In the genomic region with DNA sequence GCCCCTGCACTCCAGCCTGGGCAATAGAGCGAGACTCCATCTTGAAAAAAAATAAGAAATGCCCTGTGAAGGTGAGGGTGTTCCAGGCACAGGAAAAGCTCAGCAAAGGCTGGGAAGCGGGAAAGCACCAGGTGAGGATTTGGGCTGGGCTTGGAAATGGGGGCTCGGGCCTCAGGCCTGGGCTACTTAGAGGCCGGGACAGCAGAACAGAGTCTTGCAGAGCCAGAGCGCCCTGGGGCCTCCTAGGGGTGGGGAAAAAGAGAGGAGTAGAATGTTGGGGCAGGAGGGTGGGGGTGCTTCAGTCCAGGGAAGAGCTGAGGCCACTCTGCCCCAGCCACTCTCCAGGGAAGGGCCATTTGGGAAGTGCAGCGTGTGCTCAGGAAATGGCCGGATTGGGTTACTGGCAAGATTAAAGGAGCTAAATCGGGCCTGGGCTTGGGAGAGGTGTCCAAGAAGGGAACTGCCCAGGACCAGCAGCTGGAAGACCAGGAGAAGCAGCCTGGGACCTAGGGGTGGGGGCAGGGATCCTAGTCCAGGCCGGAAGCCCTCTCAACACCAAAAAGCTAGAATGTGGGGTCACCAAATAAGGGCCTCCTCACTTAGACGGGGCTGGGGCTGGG, we compare ENCODE assay signal across 16 cellular contexts. TPM values are rescaled to one million over a fixed set of nuclear protein-coding genes. Genes with fewer than 3 reads are reported as not detected.
A peak's percentile ranks its signal among the peaks of the same experiment; 100 is the strongest.
DNase-seq lines count a peak whose midpoint lies in the region; ATAC-seq and TF ChIP-seq lines count a peak whose summit lies in the region.
"Had no signal": no experiment of that assay in that cellular context is flagged by ENCODE, and none has a peak within 500 bp of the region (broad histone marks: within the 10 kb centered on the region; RNA-seq: fewer than 3 reads in every experiment).

No MANE protein-coding gene starts in this region.

- TF ChIP-seq EP300 in esophagus muscularis mucosa (IDR thresholded peaks at IDR 0.05) = peak; percentile 73

- H3K4ac ChIP-seq in IMR-90 (ENCODE audit: low read depth, low read length) = peak overlapping the region; percentile 27; the same call in 1 of the 2 replicates

- H3K9ac ChIP-seq in IMR-90 (ENCODE audit: low read depth, low read length) (no peak overlapping the region), skeletal muscle tissue (ENCODE audit: low read depth in 1 of 3, low read length in 3 of 3) (peak overlapping the region; percentile 87 to 94 (median 88))

- peaks cover 7% of the 10 kb centered on the region; the same call in 1 of the 2 replicates for H3F3A ChIP-seq in PC-9 (ENCODE audit: insufficient read depth, low read depth)

- no peak overlapping the region; the same call in 2 of the 3 replicates for H2BK15ac ChIP-seq in IMR-90 (ENCODE audit: low read depth, low read length)

- no peak overlapping the region for H2BK20ac ChIP-seq in IMR-90 (ENCODE audit: low read depth, low read length)

- no peaks in the 10 kb centered on the region for H3K79me2 ChIP-seq in PC-9 (ENCODE audit: low read depth)

- H4K91ac ChIP-seq in IMR-90 (ENCODE audit: insufficient read depth, low read depth, low read length) = peak overlapping the region; percentile 32; the same call in 1 of the 2 replicates

- POLR2A ChIA-PET in IMR-90 (lab: Charles Lee; ENCODE audit: unreplicated experiment) = no interaction called here
- POLR2A ChIA-PET in PC-9 (lab: Charles Lee; ENCODE audit: unreplicated experiment) = no interaction called here

- H3K9me2 ChIP-seq in PC-9 (ENCODE audit: insufficient read depth) = no peaks in the 10 kb centered on the region

- no peak overlapping the region for H3K4me2 ChIP-seq in IMR-90 (ENCODE audit: low read depth, low read length)
- no peak overlapping the region for H3K4me2 ChIP-seq in PC-9

- intact Hi-C loops in IMR-90 (cut with micrococcal nuclease) = no loop called here
- intact Hi-C loops in esophagus muscularis mucosa (cut with DNase I) = no loop called here
- intact Hi-C loops in PC-9 (cut with micrococcal nuclease; ENCODE audit: unreplicated experiment) = loop anchor here (5.0 kb wide), 2 partner anchors 53 to 238 kb away; no protein-coding TSS in a partner anchor

- H2BK5ac ChIP-seq in IMR-90 (ENCODE audit: low read depth, low read length, poor library complexity, severe bottlenecking) = no peak overlapping the region

- in situ Hi-C loops in IMR-90 (cut with MboI; ENCODE audit: low sequenced_read_pairs) = loop anchor here (5.0 kb wide), 1 partner anchor 128 kb away; no protein-coding TSS in a partner anchor

- no peaks in the 10 kb centered on the region for H3K36me3 Mint-ChIP-seq in mesothelial cell of epicardium
- H3K36me3 Mint-ChIP-seq: CD8-positive, alpha-beta memory T cell; immature natural killer cell had no signal

- DNase-seq in IMR-90 = no peak
- no peak for DNase-seq in esophagus muscularis mucosa (ENCODE audit: extremely low spot score)
- no peak for DNase-seq in mesothelial cell of epicardium (ENCODE audit: low spot score in 2 of 2, unreplicated experiment in 2 of 2)
- DNase-seq in GM19238 (ENCODE audit: insufficient read length, low spot score) = no peak
- DNase-seq in BE2C = no peak
- no peak for DNase-seq in PC-9
- no peak for DNase-seq in activated CD8-positive, alpha-beta memory T cell treated with anti-CD3 and anti-CD28 coated beads, Interleukin-2, amount 50 U/mL, for 48 hours
- DNase-seq: activated CD8-positive, alpha-beta T cell treated with anti-CD3 and anti-CD28 coated beads for 36 hours; adrenal gland; CD8-positive, alpha-beta memory T cell; immature natural killer cell; NCI-H1105; NCI-H2171 treated with DMSO at 0.1 percent for 48 hours had no signal

- H3K4me3 ChIP-seq in IMR-90 (ENCODE audit: insufficient read depth, low read depth, low read length) = no peak overlapping the region
- H3K4me3 ChIP-seq in esophagus muscularis mucosa = peak overlapping the region; percentile 4 to 25 (median 24)
- H3K4me3 ChIP-seq in skeletal muscle tissue (ENCODE audit: low read length in 3 of 3) = peak overlapping the region; percentile 52 to 72 (median 64)
- H3K4me3 ChIP-seq in BE2C (ENCODE audit: low read depth, low read length) = no peak overlapping the region
- no peak overlapping the region for H3K4me3 ChIP-seq in PC-9
- H3K4me3 ChIP-seq: adrenal gland, K562, skin epidermis had no signal

- H3K9me1 ChIP-seq in IMR-90 (ENCODE audit: insufficient read depth, low read length) = peaks cover 24% of the 10 kb centered on the region

- H2BK120ac ChIP-seq in IMR-90 (ENCODE audit: low read depth, low read length) = peak overlapping the region; percentile 42; the same call in 1 of the 2 replicates

- no peak overlapping the region for H3K18ac ChIP-seq in IMR-90 (ENCODE audit: low read depth, low read length)

- TF ChIP-seq POLR2A in IMR-90 (IDR thresholded peaks at IDR 0.05; ENCODE audit: low read depth, low read length) = no peak
- no peak for TF ChIP-seq POLR2A in esophagus muscularis mucosa (IDR thresholded peaks at IDR 0.05; ENCODE audit: low read depth)

- WGBS in IMR-90 (ENCODE audit: extremely low coverage in 2 of 2, insufficient read length in 1 of 2), 2 experiments = 84% methylated on average over 5 of the region's 10 CpGs; no CpG with 5 or more reads in 1 of the 2 experiments
- 54% methylated on average over 10 of the region's 10 CpGs for WGBS in esophagus muscularis mucosa

- H2AFZ ChIP-seq in IMR-90 (replicated peaks; ENCODE audit: low read length, poor library complexity) (peak overlapping the region; percentile 77), PC-9 (no peak overlapping the region)

- peak overlapping the region; percentile 44 for H2AK9ac ChIP-seq in IMR-90 (replicated peaks; ENCODE audit: low read depth, low read length, poor library complexity)

- dilution Hi-C loops in IMR-90 (cut with HindIII; ENCODE audit: low sequenced_read_pairs, unreplicated experiment) = no loop called here

- no peaks in the 10 kb centered on the region for H4K20me1 ChIP-seq in IMR-90 (ENCODE audit: insufficient read depth, low read length)
- H4K20me1 ChIP-seq in PC-9 (ENCODE audit: insufficient read depth) = no peaks in the 10 kb centered on the region

- peak overlapping the region; percentile 34 for H3K27ac Mint-ChIP-seq in mesothelial cell of epicardium
- H3K27ac Mint-ChIP-seq: activated CD8-positive, alpha-beta T cell treated with anti-CD3 and anti-CD28 coated beads for 36 hours; CD8-positive, alpha-beta memory T cell; immature natural killer cell had no signal

- H3K23ac ChIP-seq in IMR-90 (ENCODE audit: low read depth, low read length) = no peak overlapping the region

- H3K4me1 ChIP-seq in IMR-90 (ENCODE audit: control insufficient read depth, insufficient read depth, low read length) = peaks cover 26% of the 10 kb centered on the region
- H3K4me1 ChIP-seq in esophagus muscularis mucosa = peaks cover 60 to 77% (median 70%) of the 10 kb centered on the region in 4 donors
- H3K4me1 ChIP-seq in skeletal muscle tissue (ENCODE audit: control insufficient read depth in 3 of 3, insufficient read depth in 3 of 3, low read length in 3 of 3) = peaks cover 64 to 90% (median 75%) of the 10 kb centered on the region in 3 donors
- H3K4me1 ChIP-seq in BE2C = peaks cover 24% of the 10 kb centered on the region
- peaks cover 21% of the 10 kb centered on the region for H3K4me1 ChIP-seq in PC-9 (replicated peaks; ENCODE audit: insufficient read depth)

- H3K9me3 ChIP-seq in IMR-90 (ENCODE audit: control insufficient read depth, insufficient read depth, low read length) (no peaks in the 10 kb centered on the region), esophagus muscularis mucosa (no peaks in the 10 kb centered on the region), skeletal muscle tissue (ENCODE audit: control insufficient read depth in 3 of 3, low read length in 3 of 3) (no peaks in the 10 kb centered on the region), BE2C (no peaks in the 10 kb centered on the region), PC-9 (ENCODE audit: insufficient read depth, low read depth) (no peaks in the 10 kb centered on the region)
- H3K9me3 ChIP-seq: adrenal gland had no signal

- no peak overlapping the region for H3K56ac ChIP-seq in IMR-90 (ENCODE audit: extremely low read depth, insufficient read depth, low read length)

- H3K4me3 Mint-ChIP-seq in mesothelial cell of epicardium = no peak overlapping the region
- H3K4me3 Mint-ChIP-seq: activated CD8-positive, alpha-beta T cell treated with anti-CD3 and anti-CD28 coated beads for 36 hours; CD8-positive, alpha-beta memory T cell; immature natural killer cell had no signal

- no peak for TF ChIP-seq RAD21 in IMR-90 (IDR thresholded peaks at IDR 0.05; ENCODE audit: low read length)

- H3K27me3 ChIP-seq in IMR-90 (ENCODE audit: control insufficient read depth, insufficient read depth, low read length) = no peaks in the 10 kb centered on the region; the same call in 1 of the 2 replicates
- H3K27me3 ChIP-seq in esophagus muscularis mucosa = no peaks in the 10 kb centered on the region
- H3K27me3 ChIP-seq in skeletal muscle tissue (ENCODE audit: control insufficient read depth in 3 of 3, insufficient read depth in 3 of 3, low read length in 3 of 3) = no peaks in the 10 kb centered on the region
- no peaks in the 10 kb centered on the region for H3K27me3 ChIP-seq in BE2C
- no peaks in the 10 kb centered on the region for H3K27me3 ChIP-seq in PC-9 (ENCODE audit: insufficient read depth, low read depth)
- H3K27me3 ChIP-seq: adrenal gland had no signal

- CTCF ChIA-PET in IMR-90 (lab: Yijun Ruan, JAX) = interaction anchor here (1.0 to 4.0 kb wide), 6 partner anchors 17 to 126 kb away, joined by 3 to 36 read pairs (median 4); a partner anchor contains a TSS
- CTCF ChIA-PET in PC-9 (lab: Charles Lee) = interaction anchor here (0.7 to 1.1 kb wide), 4 partner anchors 116 to 127 kb away, joined by 3 to 6 read pairs (median 4); no protein-coding TSS in a partner anchor

- peaks cover 56% of the 10 kb centered on the region for H3K4me1 Mint-ChIP-seq in mesothelial cell of epicardium
- H3K4me1 Mint-ChIP-seq: immature natural killer cell had no signal

- H3K36me3 ChIP-seq in IMR-90 (ENCODE audit: control insufficient read depth, insufficient read depth, low read length) = no peaks in the 10 kb centered on the region
- H3K36me3 ChIP-seq in esophagus muscularis mucosa = no peaks in the 10 kb centered on the region
- H3K36me3 ChIP-seq in skeletal muscle tissue (ENCODE audit: control insufficient read depth in 3 of 3, insufficient read depth in 3 of 3, low read length in 3 of 3) = no peaks in the 10 kb centered on the region
- H3K36me3 ChIP-seq in BE2C = no peaks in the 10 kb centered on the region
- no peaks in the 10 kb centered on the region for H3K36me3 ChIP-seq in PC-9 (ENCODE audit: low read depth)
- H3K36me3 ChIP-seq: adrenal gland had no signal

- no peaks in the 10 kb centered on the region for H3K79me1 ChIP-seq in IMR-90 (ENCODE audit: low read depth in 1 of 2, low read length in 2 of 2)

- H3K27ac ChIP-seq in IMR-90 (ENCODE audit: insufficient read depth, low read length) (no peak overlapping the region), esophagus muscularis mucosa (replicated peaks in 1 of 4) (peak overlapping the region; percentile 86 to 97 (median 94)), skeletal muscle tissue (ENCODE audit: low read depth, low read length) (peak overlapping the region; percentile 99), PC-9 (no peak overlapping the region)
- H3K27ac ChIP-seq: adrenal gland had no signal

- ATAC-seq in IMR-90 (ENCODE audit: low read depth) = no peak
- ATAC-seq: activated CD8-positive, alpha-beta T cell treated with anti-CD3 and anti-CD28 coated beads for 36 hours; K562 had no signal

- H3K27me3 Mint-ChIP-seq in mesothelial cell of epicardium (ENCODE audit: low read depth) = no peaks in the 10 kb centered on the region

- BruUV-seq in IMR-90 (replicated peaks; lab: Mats Ljungman, UMichigan) = no TSS peak
- BruUV-seq in PC-9 (replicated peaks; lab: Mats Ljungman, UMichigan) = no TSS peak

- no peak overlapping the region for H3K14ac ChIP-seq in IMR-90 (replicated peaks; ENCODE audit: low read depth, low read length)

- H4K5ac ChIP-seq in IMR-90 (ENCODE audit: low read depth, low read length) = no peak overlapping the region

- no peak for TF ChIP-seq CTCF in IMR-90 (conservative IDR thresholded peaks at IDR 0.05; ENCODE audit: low read depth, low read length)
- TF ChIP-seq CTCF in esophagus muscularis mucosa (IDR thresholded peaks at IDR 0.05) = peak in 1 of 3 experiments; percentile 5
- TF ChIP-seq CTCF in mesothelial cell of epicardium (IDR thresholded peaks at IDR 0.05; ENCODE audit: unreplicated experiment) = no peak
- no peak for TF ChIP-seq CTCF in BE2C (IDR thresholded peaks at IDR 0.05; ENCODE audit: low read depth, low read length)
- TF ChIP-seq CTCF in PC-9 (conservative IDR thresholded peaks at IDR 0.05) = no peak

- H4K8ac ChIP-seq in IMR-90 (ENCODE audit: low read depth in 2 of 2, low read length in 2 of 2) = peak overlapping the region in 1 of 2 experiments; percentile 51; a peak in 2 of 4 replicates

- peak overlapping the region; percentile 45; the same call in 1 of the 2 replicates for H2AK5ac ChIP-seq in IMR-90 (ENCODE audit: low read depth, low read length)

- no peaks in the 10 kb centered on the region for H3K9me3 Mint-ChIP-seq in mesothelial cell of epicardium
- H3K9me3 Mint-ChIP-seq: activated CD8-positive, alpha-beta T cell treated with anti-CD3 and anti-CD28 coated beads for 36 hours; CD8-positive, alpha-beta memory T cell; immature natural killer cell had no signal

RNA-seq across cellular contexts. Expression of a gene that starts 13.8 kb away (rescaled TPM):
- total RNA-seq in IMR-90 (2012; rRNA removed) (3.3 and 4.3 TPM in 2 replicates), esophagus muscularis mucosa (over 10,000 TPM; 19,781 to 23,770 (median 22,752) TPM), mesothelial cell of epicardium (33.0 to 38.5 TPM (median 37.0 TPM) in 3 replicates), skeletal muscle tissue (3,588 TPM), PC-9 (2021) (0.60 TPM in 1 of 2 replicates, not detected in the other)
- polyA plus RNA-seq in IMR-90 (2012; rRNA removed) = 4.0 and 4.9 TPM in 2 replicates
- 3.4 and 4.1 TPM in 2 replicates for polyA plus RNA-seq in IMR-90 (2012; cell fraction: cytosol; rRNA removed)
- 3.2 TPM in 2 replicates for polyA plus RNA-seq in IMR-90 (2012; cell fraction: nucleus; rRNA removed; ENCODE audit: low replicate concordance)
- polyA plus RNA-seq in BE2C (2012; ENCODE audit: insufficient read depth, insufficient read length, low read depth) = 1.5 TPM
- total RNA-seq: activated CD8-positive, alpha-beta T cell treated with anti-CD3 and anti-CD28 coated beads for 36 hours; CD8-positive, alpha-beta memory T cell had no signal
- polyA plus RNA-seq: CD8-positive, alpha-beta memory T cell; immature natural killer cell had no signal

RNA-seq across cellular contexts. Expression of a gene that starts 16.7 kb away (rescaled TPM):
- total RNA-seq in IMR-90 (2012; rRNA removed) (74.7 and 89.4 TPM in 2 replicates), esophagus muscularis mucosa (100 to 1,000 TPM in 1 of 4 donors, 10 to 100 TPM in 3; 44.9 to 102 (median 61.6) TPM), mesothelial cell of epicardium (73.2 to 85.1 TPM (median 77.1 TPM) in 3 replicates), skeletal muscle tissue (25.1 TPM), PC-9 (2021) (99.1 and 107 TPM in 2 replicates)
- 74.2 and 75.1 TPM in 2 replicates for polyA plus RNA-seq in IMR-90 (2012; rRNA removed)
- polyA plus RNA-seq in IMR-90 (2012; cell fraction: cytosol; rRNA removed) = 40.9 and 81.3 TPM in 2 replicates
- 134 and 230 TPM in 2 replicates for polyA plus RNA-seq in IMR-90 (2012; cell fraction: nucleus; rRNA removed; ENCODE audit: low replicate concordance)
- polyA plus RNA-seq in BE2C (2012; ENCODE audit: insufficient read depth, insufficient read length, low read depth) = 70.7 TPM

RNA-seq across cellular contexts. Expression of a gene that starts 30.2 kb away (rescaled TPM):
- 6.8 and 7.8 TPM in 2 replicates for total RNA-seq in IMR-90 (2012; rRNA removed)
- 81.6 and 109 TPM in 2 replicates for polyA plus RNA-seq in IMR-90 (2012; rRNA removed)
- polyA plus RNA-seq in IMR-90 (2012; cell fraction: cytosol; rRNA removed) = 37.7 and 53.1 TPM in 2 replicates
- 492 and 808 TPM in 2 replicates for polyA plus RNA-seq in IMR-90 (2012; cell fraction: nucleus; rRNA removed; ENCODE audit: low replicate concordance)
- total RNA-seq in esophagus muscularis mucosa = 100 to 1,000 TPM; 115 to 251 (median 180) TPM
- total RNA-seq in mesothelial cell of epicardium = 95.4 to 97.7 TPM (median 97.7 TPM) in 3 replicates
- total RNA-seq in skeletal muscle tissue = 95.5 TPM
- polyA plus RNA-seq in BE2C (2012; ENCODE audit: insufficient read depth, insufficient read length, low read depth) = 269 TPM
- 46.8 and 55.8 TPM in 2 replicates for total RNA-seq in PC-9 (2021)
- polyA plus RNA-seq: immature natural killer cell had no signal

Comparison
In these comparisons a context has a peak if more than half of its experiments do, and no peak if none do; other contexts are left out.
1. H3K27ac ChIP-seq: peak in esophagus muscularis mucosa (4 of 4) and skeletal muscle tissue (single experiment); none in IMR-90 (single experiment) and PC-9 (single experiment).
2. H3K4me3 ChIP-seq: peak in esophagus muscularis mucosa (4 of 4) and skeletal muscle tissue (3 of 3); none in IMR-90 (single experiment), BE2C (single experiment) and PC-9 (single experiment).
3. RNA of a gene that starts 13.8 kb away (total RNA-seq): 19,781 to 23,770 TPM in esophagus muscularis mucosa and 3,588 TPM in skeletal muscle tissue (single experiment); 33.0 to 38.5 TPM in mesothelial cell of epicardium, 3.3 to 4.3 TPM in IMR-90 and 0.60 TPM in PC-9; every median in the first group is over 10 times any median in the second.